10 cellular contexts compared by ENCODE assay signal in genomic region chr2:196415384-196415783, GRCh38.
A peak's percentile ranks its signal among the peaks of the same experiment; 100 is the strongest.
DNase-seq lines count a peak whose midpoint lies in the region; ATAC-seq and TF ChIP-seq lines count a peak whose summit lies in the region.
"Had no signal": no experiment of that assay in that cellular context is flagged by ENCODE, and none has a peak within 500 bp of the region (broad histone marks: within the 10 kb centered on the region; RNA-seq: fewer than 3 reads in every experiment).

No MANE protein-coding gene starts in this region.

- WGBS in sigmoid colon, 2 donors: 58 to 63% methylated on average over 5 of the region's 5 CpGs

- H3K27me3 ChIP-seq in sigmoid colon: no peaks in the 10 kb centered on the region

- H3K9me3 ChIP-seq in sigmoid colon: no peaks in the 10 kb centered on the region

- no peak overlapping the region for H3K27ac ChIP-seq in sigmoid colon
- H3K27ac ChIP-seq: parathyroid adenoma had no signal

- H3K36me3 ChIP-seq in sigmoid colon: no peaks in the 10 kb centered on the region

- H3K27ac Mint-ChIP-seq in stimulated activated memory B cell treated with anti-CD40 and anti-IgM and Interleukin-4, amounts not matched to agents 10 μg/mL and 1 μg/mL and 100 μg/mL, for 72 hours: peak overlapping the region; percentile 53

- peak; percentile 61 for DNase-seq in activated effector memory CD4-positive, alpha-beta T cell treated with anti-CD3 and anti-CD28 coated beads, Interleukin-2, amount 50 U/mL, for 16 hours
- DNase-seq in activated effector memory CD4-positive, alpha-beta T cell treated with Interleukin-2 at 50 U/mL for 16 hours: no peak
- DNase-seq in Jurkat, Clone E6-1 (ENCODE audit: low read depth, low spot score): peak; percentile 70
- no peak for DNase-seq in sigmoid colon
- no peak for DNase-seq in NCI-H128 (lab: John Stamatoyannopoulos, UW; ENCODE audit: unreplicated experiment)
- DNase-seq in SKM-1 treated with dmso at 0.1 percent for 144 hours (lab: John Stamatoyannopoulos, UW; ENCODE audit: unreplicated experiment): no peak
- DNase-seq: effector CD8-positive, alpha-beta T cell had no signal

- H3K4me3 ChIP-seq in Jurkat, Clone E6-1 (ENCODE audit: low read length): no peak overlapping the region; the same call in 1 of the 2 replicates
- no peak overlapping the region for H3K4me3 ChIP-seq in sigmoid colon

- ATAC-seq in HG02588 (IDR thresholded peaks at IDR 0.05; ENCODE audit: unreplicated experiment): peak; percentile 52
- no peak for ATAC-seq in stimulated activated memory B cell treated with anti-CD40 and anti-IgM and Interleukin-4, amounts not matched to agents 10 μg/mL and 1 μg/mL and 100 μg/mL, for 72 hours

- H3K36me3 Mint-ChIP-seq in stimulated activated memory B cell treated with anti-CD40 and anti-IgM and Interleukin-4, amounts not matched to agents 10 μg/mL and 1 μg/mL and 100 μg/mL, for 72 hours: no peaks in the 10 kb centered on the region

- no peak for TF ChIP-seq EP300 in sigmoid colon (IDR thresholded peaks at IDR 0.05)

- peaks cover 25% of the 10 kb centered on the region for H3K4me1 Mint-ChIP-seq in stimulated activated memory B cell treated with anti-CD40 and anti-IgM and Interleukin-4, amounts not matched to agents 10 μg/mL and 1 μg/mL and 100 μg/mL, for 72 hours

- no peaks in the 10 kb centered on the region for H3K4me1 ChIP-seq in sigmoid colon
- H3K4me1 ChIP-seq: parathyroid adenoma had no signal

- H3K27me3 Mint-ChIP-seq in stimulated activated memory B cell treated with anti-CD40 and anti-IgM and Interleukin-4, amounts not matched to agents 10 μg/mL and 1 μg/mL and 100 μg/mL, for 72 hours: peaks cover 12% of the 10 kb centered on the region

- H3K9me3 Mint-ChIP-seq in stimulated activated memory B cell treated with anti-CD40 and anti-IgM and Interleukin-4, amounts not matched to agents 10 μg/mL and 1 μg/mL and 100 μg/mL, for 72 hours: no peaks in the 10 kb centered on the region

- intact Hi-C loops in sigmoid colon (cut with DNase I): no loop called here

- no peak for TF ChIP-seq CTCF in sigmoid colon (IDR thresholded peaks at IDR 0.05)

- no peak for TF ChIP-seq POLR2A in sigmoid colon (IDR thresholded peaks at IDR 0.05)

- peak overlapping the region; percentile 64 for H3K4me3 Mint-ChIP-seq in stimulated activated memory B cell treated with anti-CD40 and anti-IgM and Interleukin-4, amounts not matched to agents 10 μg/mL and 1 μg/mL and 100 μg/mL, for 72 hours

Comparison
In these comparisons a context has a peak if more than half of its experiments do, and no peak if none do; other contexts are left out.
1. DNase-seq: peak in activated effector memory CD4-positive, alpha-beta T cell treated with anti-CD3 and anti-CD28 coated beads, Interleukin-2, amount 50 U/mL, for 16 hours (single experiment) and Jurkat, Clone E6-1 (single experiment); none in activated effector memory CD4-positive, alpha-beta T cell treated with Interleukin-2 at 50 U/mL for 16 hours (single experiment), sigmoid colon (single experiment), NCI-H128 (single experiment) and SKM-1 treated with dmso at 0.1 percent for 144 hours (single experiment).